1 cellular context compared by ENCODE assay signal in genomic region chr1:35188578-35189392, GRCh38.
TF ChIP-seq lines count a peak whose summit lies in the region.

No MANE protein-coding gene starts in this region.

TF ChIP-seq in K562, 482 proteins besides CTCF, POLR2A, EP300 and RAD21 (continued from another document):
- TF ChIP-seq ILF3 (IDR thresholded peaks at IDR 0.05; ENCODE audit: borderline replicate concordance): no peak
- no peak for TF ChIP-seq ZNF699 (CRISPR knock-in tag; IDR thresholded peaks at IDR 0.05; ENCODE audit: insufficient replicate concordance)
- TF ChIP-seq DLX4 (CRISPR knock-in tag; IDR thresholded peaks at IDR 0.05): no peak
- TF ChIP-seq POLR2G (IDR thresholded peaks at IDR 0.05; ENCODE audit: low read depth, low read length): peak; percentile 35; the same call in 1 of the 2 replicates
- no peak for TF ChIP-seq ESRRB (CRISPR knock-in tag; IDR thresholded peaks at IDR 0.05; ENCODE audit: borderline replicate concordance)
- 0 out of 2 replicates have a peak, but pooled peaks have one; percentile 33 for TF ChIP-seq ZNF707 (CRISPR knock-in tag; conservative IDR thresholded peaks at IDR 0.05)
- no peak for TF ChIP-seq ZNF449 (CRISPR knock-in tag; IDR thresholded peaks at IDR 0.05)
- TF ChIP-seq KLF13 (tag; IDR thresholded peaks at IDR 0.05; ENCODE audit: borderline replicate concordance, low read depth): no peak
- TF ChIP-seq ZNF354B (CRISPR knock-in tag; IDR thresholded peaks at IDR 0.05): no peak
- TF ChIP-seq NBN (IDR thresholded peaks at IDR 0.05; ENCODE audit: low read depth): no peak
- no peak for TF ChIP-seq SETDB1 (IDR thresholded peaks at IDR 0.05; ENCODE audit: low read length)
- no peak for TF ChIP-seq NR2C1 (IDR thresholded peaks at IDR 0.05)
- no peak for TF ChIP-seq NR2C1 (tag; IDR thresholded peaks at IDR 0.05)
- no peak for TF ChIP-seq NONO (IDR thresholded peaks at IDR 0.05; ENCODE audit: low read depth in 2 of 2, low read length in 1 of 2)
- TF ChIP-seq SOX6 (IDR thresholded peaks at IDR 0.05): no peak
- no peak for TF ChIP-seq HES1 (IDR thresholded peaks at IDR 0.05; ENCODE audit: low read depth)
- TF ChIP-seq ZNF639 (CRISPR knock-in tag; conservative IDR thresholded peaks at IDR 0.05 in 1 of 2, IDR thresholded peaks at IDR 0.05 in 1 of 2): no peak
- TF ChIP-seq CGGBP1 (CRISPR knock-in tag; IDR thresholded peaks at IDR 0.05): no peak
- TF ChIP-seq GMEB1 (CRISPR knock-in tag; IDR thresholded peaks at IDR 0.05): no peak
- TF ChIP-seq HDAC2 (IDR thresholded peaks at IDR 0.05): no peak
- no peak for TF ChIP-seq GABPB2 (CRISPR knock-in tag; conservative IDR thresholded peaks at IDR 0.05)
- no peak for TF ChIP-seq WHSC1 (IDR thresholded peaks at IDR 0.05; ENCODE audit: low read length)
- TF ChIP-seq ZNF384 (IDR thresholded peaks at IDR 0.05; ENCODE audit: low read depth, low read length): no peak
- no peak for TF ChIP-seq ELK3 (CRISPR knock-in tag; IDR thresholded peaks at IDR 0.05)
- no peak for TF ChIP-seq TSC22D4 (tag; IDR thresholded peaks at IDR 0.05)
- no peak for TF ChIP-seq BMI1 (IDR thresholded peaks at IDR 0.05; ENCODE audit: low read length)
- no peak for TF ChIP-seq PHTF2 (CRISPR knock-in tag; IDR thresholded peaks at IDR 0.05)
- no peak for TF ChIP-seq TEAD1 (CRISPR knock-in tag; IDR thresholded peaks at IDR 0.05)
- no peak for TF ChIP-seq HMBOX1 (IDR thresholded peaks at IDR 0.05)
- TF ChIP-seq HIVEP1 (CRISPR knock-in tag; IDR thresholded peaks at IDR 0.05): no peak
- no peak for TF ChIP-seq BRD4 (IDR thresholded peaks at IDR 0.05)
- no peak; the same call in 1 of the 2 replicates for TF ChIP-seq TFAP4 (CRISPR knock-in tag; IDR thresholded peaks at IDR 0.05; ENCODE audit: borderline replicate concordance)
- no peak for TF ChIP-seq MEF2A (IDR thresholded peaks at IDR 0.05; ENCODE audit: control insufficient read depth, low read depth, low read length)
- no peak for TF ChIP-seq YBX1 (IDR thresholded peaks at IDR 0.05)
- 0 out of 2 replicates have a peak, but pooled peaks have one; percentile 39 for TF ChIP-seq SLC30A9 (CRISPR knock-in tag; IDR thresholded peaks at IDR 0.05)
- TF ChIP-seq ZNF12 (CRISPR knock-in tag; IDR thresholded peaks at IDR 0.05): no peak
- no peak for TF ChIP-seq PRDM10 (IDR thresholded peaks at IDR 0.05; ENCODE audit: partially characterized antibody)
- TF ChIP-seq ZNF395 (CRISPR knock-in tag; IDR thresholded peaks at IDR 0.05): no peak
TF ChIP-seq in K562: peak in this region for 10.
